23 cellular contexts compared by ENCODE assay signal in the genomic region with DNA sequence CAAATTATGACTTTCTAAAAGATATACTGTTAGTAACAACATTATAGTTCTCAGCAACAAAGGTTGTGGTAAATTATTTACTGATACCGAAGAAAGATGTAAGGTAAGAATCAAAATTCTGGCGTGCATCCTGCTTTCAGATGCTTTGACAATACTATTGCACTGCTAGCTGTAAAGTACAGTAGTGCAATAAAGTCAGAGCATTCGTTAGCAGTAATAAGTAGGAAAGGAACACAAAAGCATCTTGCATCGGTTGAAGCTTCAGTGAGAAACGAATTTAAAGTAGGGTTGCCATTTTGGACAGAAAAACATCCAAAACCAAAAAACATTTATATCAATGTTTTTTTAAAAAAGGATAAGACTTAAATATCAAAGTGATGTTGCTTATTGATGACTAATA. TPM values are rescaled to one million over a fixed set of nuclear protein-coding genes. Genes with fewer than 3 reads are reported as not detected.
A peak's percentile ranks its signal among the peaks of the same experiment; 100 is the strongest.
DNase-seq lines count a peak whose midpoint lies in the region; ATAC-seq, FAIRE-seq and TF ChIP-seq lines count a peak whose summit lies in the region.
"Had no signal": no experiment of that assay in that cellular context is flagged by ENCODE, and none has a peak within 500 bp of the region (broad histone marks: within the 10 kb centered on the region; RNA-seq: fewer than 3 reads in every experiment).

No MANE protein-coding gene starts in this region.

- intact Hi-C loops in HepG2 (cut with micrococcal nuclease; ENCODE audit: unreplicated experiment) (no loop called here), right lobe of liver (cut with DNase I) (no loop called here)

- no peak for TF ChIP-seq POLR2A in HepG2 (IDR thresholded peaks at IDR 0.05; ENCODE audit: insufficient read depth in 1 of 2, low read depth in 2 of 2, low read length in 2 of 2)
- no peak for TF ChIP-seq POLR2A in right lobe of liver (IDR thresholded peaks at IDR 0.05)

- H3K27me3 ChIP-seq in HepG2 (ENCODE audit: control insufficient read depth in 1 of 2, insufficient read depth in 2 of 2, low read length in 2 of 2) (no peaks in the 10 kb centered on the region; a peak in 1 of 5 replicates), right lobe of liver (no peaks in the 10 kb centered on the region), foreskin keratinocyte (no peaks in the 10 kb centered on the region)
- H3K27me3 ChIP-seq: cardiac muscle cell, esophagus muscularis mucosa, Peyer's patch, tibial nerve had no signal

- H3K27ac ChIP-seq in HepG2 (ENCODE audit: extremely low read length, insufficient read depth, low read length), result no peak overlapping the region
- H3K27ac ChIP-seq in right lobe of liver, result no peak overlapping the region
- peak overlapping the region; percentile 89; the same call in 1 of the 2 replicates for H3K27ac ChIP-seq in VCaP
- H3K27ac ChIP-seq in foreskin keratinocyte, result peak overlapping the region; percentile 39
- H3K27ac ChIP-seq: cardiac muscle cell, Peyer's patch, tibial nerve had no signal

- H3K79me2 ChIP-seq in HepG2 (ENCODE audit: insufficient read depth, low read length), result peaks cover 89% of the 10 kb centered on the region

- H2AFZ ChIP-seq in HepG2 (ENCODE audit: low read length), result no peak overlapping the region

- in situ Hi-C loops in HepG2 (cut with HindIII; ENCODE audit: extremely low pct_ligation_motif_present, low pct_unique_long_range_greater_than_20kb), result no loop called here

- H3K9me3 Mint-ChIP-seq in activated CD8-positive, alpha-beta memory T cell treated with anti-CD3 and anti-CD28 coated beads, Interleukin-2, amount 10 ng/mL, durations not matched to agents 7 days and 5 days (ENCODE audit: low read depth), result no peaks in the 10 kb centered on the region
- H3K9me3 Mint-ChIP-seq: activated naive CD8-positive, alpha-beta T cell treated with anti-CD3 and anti-CD28 coated beads for 36 hours; activated T-cell treated with anti-CD3 and anti-CD28 coated beads, Interleukin-2, amount 50 U/mL, for 4 hours; CD14-positive monocyte; natural killer cell treated with Interleukin-12 subunit alpha and Interleukin-12 subunit beta and Interleukin-15 and Interleukin-18, amount 100 ng/mL, for 72 hours had no signal

- no peak for TF ChIP-seq EP300 in HepG2 (IDR thresholded peaks at IDR 0.05; ENCODE audit: low read depth in 2 of 2, low read length in 2 of 2)
- no peak for TF ChIP-seq EP300 in HepG2 (CRISPR knock-in tag; IDR thresholded peaks at IDR 0.05; ENCODE audit: borderline replicate concordance)

- no peak overlapping the region for H3K4me3 Mint-ChIP-seq in activated CD8-positive, alpha-beta memory T cell treated with anti-CD3 and anti-CD28 coated beads, Interleukin-2, amount 10 ng/mL, durations not matched to agents 7 days and 5 days
- H3K4me3 Mint-ChIP-seq: activated naive CD8-positive, alpha-beta T cell treated with anti-CD3 and anti-CD28 coated beads for 36 hours; CD14-positive monocyte had no signal

- FAIRE-seq in HepG2 (lab: Jason Lieb, UNC), result no peak
- FAIRE-seq: GM18507, kidney had no signal

- WGBS in HepG2 (ENCODE audit: low lambda C conversion rate), result 95% methylated on average over 5 of the region's 5 CpGs
- WGBS in right lobe of liver (ENCODE audit: insufficient coverage, low coverage, low lambda C conversion rate, missing lambda C conversion rate), result 87% methylated on average over 4 of the region's 5 CpGs

- no peaks in the 10 kb centered on the region; the same call in 1 of the 2 replicates for H4K20me1 ChIP-seq in HepG2 (ENCODE audit: insufficient read depth, low read length)

- TF ChIP-seq RAD21 in HepG2 (CRISPR knock-in tag; IDR thresholded peaks at IDR 0.05), result no peak

- H3K9ac ChIP-seq in HepG2 (ENCODE audit: insufficient read depth, low read depth, low read length), result 0 out of 2 replicates have a peak overlapping the region, but pooled peaks have one; percentile 8

- H3K36me3 Mint-ChIP-seq in activated CD8-positive, alpha-beta memory T cell treated with anti-CD3 and anti-CD28 coated beads, Interleukin-2, amount 10 ng/mL, durations not matched to agents 7 days and 5 days, result peaks cover 27% of the 10 kb centered on the region
- H3K36me3 Mint-ChIP-seq: natural killer cell treated with Interleukin-12 subunit alpha and Interleukin-12 subunit beta and Interleukin-15 and Interleukin-18, amount 100 ng/mL, for 72 hours had no signal

- CTCF ChIA-PET in HepG2 (lab: Yijun Ruan, JAX; ENCODE audit: low intra/inter-chr PET ratio, low total read pairs), result no interaction called here
- CTCF ChIA-PET in activated CD8-positive, alpha-beta memory T cell treated with anti-CD3 and anti-CD28 coated beads, Interleukin-2, amount 10 ng/mL, durations not matched to agents 7 days and 5 days (lab: Charles Lee), result no interaction called here

- no TSS peak for BruUV-seq in HepG2 (replicated peaks; lab: Mats Ljungman, UMichigan)

- ATAC-seq in HepG2 (no peak), right lobe of liver (no peak), foreskin keratinocyte (no peak), GM21619 (IDR thresholded peaks at IDR 0.05; ENCODE audit: unreplicated experiment) (no peak), GM18870 (IDR thresholded peaks at IDR 0.05; ENCODE audit: unreplicated experiment) (no peak)
- ATAC-seq in activated CD8-positive, alpha-beta memory T cell treated with anti-CD3 and anti-CD28 coated beads, Interleukin-2, amount 10 ng/mL, durations not matched to agents 7 days and 5 days, result no peak
- ATAC-seq: activated T-cell treated with anti-CD3 and anti-CD28 coated beads, Interleukin-2, amount 50 U/mL, for 4 hours; natural killer cell treated with Interleukin-12 subunit alpha and Interleukin-12 subunit beta and Interleukin-15 and Interleukin-18, amount 100 ng/mL, for 72 hours had no signal

- H3K4me1 Mint-ChIP-seq in activated CD8-positive, alpha-beta memory T cell treated with anti-CD3 and anti-CD28 coated beads, Interleukin-2, amount 10 ng/mL, durations not matched to agents 7 days and 5 days, result peaks cover 43% of the 10 kb centered on the region

- TF ChIP-seq CTCF in HepG2 (CRISPR knock-in tag; IDR thresholded peaks at IDR 0.05) (no peak), right lobe of liver (IDR thresholded peaks at IDR 0.05) (no peak), VCaP (conservative IDR thresholded peaks at IDR 0.05) (no peak), foreskin keratinocyte (conservative IDR thresholded peaks at IDR 0.05) (no peak)

- H3K27me3 Mint-ChIP-seq in activated CD8-positive, alpha-beta memory T cell treated with anti-CD3 and anti-CD28 coated beads, Interleukin-2, amount 10 ng/mL, durations not matched to agents 7 days and 5 days, result no peaks in the 10 kb centered on the region
- H3K27me3 Mint-ChIP-seq: activated naive CD8-positive, alpha-beta T cell treated with anti-CD3 and anti-CD28 coated beads for 36 hours; natural killer cell treated with Interleukin-12 subunit alpha and Interleukin-12 subunit beta and Interleukin-15 and Interleukin-18, amount 100 ng/mL, for 72 hours had no signal

- no peak overlapping the region for H3K27ac Mint-ChIP-seq in activated CD8-positive, alpha-beta memory T cell treated with anti-CD3 and anti-CD28 coated beads, Interleukin-2, amount 10 ng/mL, durations not matched to agents 7 days and 5 days
- H3K27ac Mint-ChIP-seq: activated naive CD8-positive, alpha-beta T cell treated with anti-CD3 and anti-CD28 coated beads for 36 hours; CD14-positive monocyte; natural killer cell treated with Interleukin-12 subunit alpha and Interleukin-12 subunit beta and Interleukin-15 and Interleukin-18, amount 100 ng/mL, for 72 hours had no signal

- 0 out of 2 replicates have a peak overlapping the region, but pooled peaks have one; percentile 79 for H3K4me2 ChIP-seq in HepG2 (ENCODE audit: low read depth, low read length)

- no peak overlapping the region for H3K4me3 ChIP-seq in HepG2 (replicated peaks in 1 of 3; ENCODE audit: insufficient read depth in 1 of 3, low read depth in 2 of 3, low read length in 3 of 3)
- H3K4me3 ChIP-seq in right lobe of liver, result no peak overlapping the region
- H3K4me3 ChIP-seq: cardiac muscle cell, esophagus muscularis mucosa, Peyer's patch, tibial nerve had no signal

- DNase-seq in HepG2 (ENCODE audit: low spot score) (no peak), right lobe of liver (no peak), foreskin keratinocyte (no peak), GOT3 (lab: John Stamatoyannopoulos, UW) (no peak)
- no peak for DNase-seq in activated CD8-positive, alpha-beta memory T cell treated with anti-CD3 and anti-CD28 coated beads, Interleukin-2, amount 10 ng/mL, durations not matched to agents 7 days and 5 days
- DNase-seq: activated CD4-positive, alpha-beta T cell treated with anti-CD3 and anti-CD28 coated beads, Interleukin-2, amount 50 U/mL, for 48 hours; activated naive CD8-positive, alpha-beta T cell treated with anti-CD3 and anti-CD28 coated beads for 36 hours; activated T-cell treated with anti-CD3 and anti-CD28 coated beads, Interleukin-2, amount 50 U/mL, for 4 hours; DMS53; kidney; NCI-H187 treated with DMSO at 0.1 percent for 48 hours; NCI-H524; Peyer's patch; stimulated activated naive CD4-positive, alpha-beta T cell had no signal

- H3K4me1 ChIP-seq in HepG2 (ENCODE audit: insufficient read depth, low read length), result peaks cover 48% of the 10 kb centered on the region
- peaks cover 0 to 5% (median 2%) of the 10 kb centered on the region in 4 donors for H3K4me1 ChIP-seq in right lobe of liver
- peaks cover 23% of the 10 kb centered on the region for H3K4me1 ChIP-seq in foreskin keratinocyte

- H3K9me3 ChIP-seq in HepG2 (ENCODE audit: low read length) (no peaks in the 10 kb centered on the region), right lobe of liver (no peaks in the 10 kb centered on the region)
- H3K9me3 ChIP-seq: esophagus muscularis mucosa, Peyer's patch, tibial nerve had no signal

- POLR2A ChIA-PET in HepG2 (lab: Yijun Ruan, JAX), result interaction anchor here (0.9 kb wide), 1 partner anchor 44 kb away, joined by 4 read pairs; a partner anchor contains a TSS

- H3K36me3 ChIP-seq in HepG2 (replicated peaks in 1 of 2; ENCODE audit: control insufficient read depth in 1 of 2, insufficient read depth in 2 of 2, low read length in 2 of 2), result peaks cover 0 to 5% of the 10 kb centered on the region in 2 experiments; a peak in 1 of 5 replicates
- H3K36me3 ChIP-seq in right lobe of liver, result no peaks in the 10 kb centered on the region
- H3K36me3 ChIP-seq: cardiac muscle cell, esophagus muscularis mucosa, Peyer's patch, tibial nerve had no signal

RNA-seq across cellular contexts. Expression of a gene that starts 4.0 kb away (rescaled TPM):
- total RNA-seq in HepG2 (2016; rRNA removed; fragmentation: Illumina TruSeq; extraction: Trizol) (91.8 and 148 TPM in 2 replicates), right lobe of liver (10 to 100 TPM; 12.2 to 23.1 (median 13.5) TPM), foreskin keratinocyte (104 and 125 TPM in 2 replicates)
- total RNA-seq in HepG2 (2016; cell fraction: cytosol; rRNA removed; fragmentation: Illumina TruSeq; extraction: Trizol; ENCODE audit: low read depth), result 47.5 and 49.5 TPM in 2 replicates
- 89.8 and 139 TPM in 2 replicates for total RNA-seq in HepG2 (2016; cell fraction: insoluble cytoplasmic fraction; rRNA removed; fragmentation: Illumina TruSeq; extraction: Trizol)
- 81.2 and 89.4 TPM in 2 replicates for total RNA-seq in HepG2 (2016; cell fraction: membrane; rRNA removed; fragmentation: Illumina TruSeq; extraction: Trizol)
- 28.6 and 29.7 TPM in 2 replicates for total RNA-seq in HepG2 (2016; cell fraction: nucleus; rRNA removed; fragmentation: Illumina TruSeq; extraction: Trizol)
- polyA plus RNA-seq in HepG2 (2011; rRNA removed) (13.4 and 18.6 TPM in 2 replicates), foreskin keratinocyte (122 and 144 TPM in 2 replicates)
- polyA plus RNA-seq in HepG2 (2011; cell fraction: cytosol; rRNA removed), result 15.1 and 24.3 TPM in 2 replicates
- polyA plus RNA-seq in HepG2 (2011; cell fraction: nucleus; rRNA removed), result 2.0 and 33.2 TPM in 2 replicates
- 55.5 and 76.1 TPM in 2 replicates for polyA plus RNA-seq in HepG2 (2012)
- 72.1 and 80.1 TPM in 2 replicates for polyA plus RNA-seq in HepG2 (2016; cell fraction: cytosol; fragmentation: Illumina TruSeq; extraction: Trizol; ENCODE audit: low read depth)
- polyA plus RNA-seq in HepG2 (2016; cell fraction: insoluble cytoplasmic fraction; fragmentation: Illumina TruSeq; extraction: Trizol; ENCODE audit: low read depth), result 160 and 181 TPM in 2 replicates
- 88.8 and 95.8 TPM in 2 replicates for polyA plus RNA-seq in HepG2 (2016; cell fraction: membrane; fragmentation: Illumina TruSeq; extraction: Trizol; ENCODE audit: low read depth)
- polyA plus RNA-seq in HepG2 (2016; cell fraction: nucleus; fragmentation: Illumina TruSeq; extraction: Trizol; ENCODE audit: insufficient read depth, low read depth), result 57.5 and 58.6 TPM in 2 replicates
- 9.6 and 20.6 TPM in 2 replicates for polyA minus RNA-seq in HepG2 (2011; rRNA and poly(A)+ RNA removed; ENCODE audit: low replicate concordance)
- 12.0 and 15.6 TPM in 2 replicates for polyA minus RNA-seq in HepG2 (2011; cell fraction: cytosol; rRNA and poly(A)+ RNA removed)
- polyA minus RNA-seq in HepG2 (2011; cell fraction: nucleus; rRNA and poly(A)+ RNA removed), result 21.4 and 37.5 TPM in 2 replicates
- 10 to 100 TPM; 77.8 to 78.0 TPM for total RNA-seq in activated CD8-positive, alpha-beta memory T cell treated with anti-CD3 and anti-CD28 coated beads, Interleukin-2, amount 10 ng/mL, durations not matched to agents 7 days and 5 days

RNA-seq across cellular contexts. Expression of a gene that starts 4.5 kb away (rescaled TPM):
- total RNA-seq in HepG2 (2016; rRNA removed; fragmentation: Illumina TruSeq; extraction: Trizol) (39.2 and 50.4 TPM in 2 replicates), right lobe of liver (1 to 10 TPM in 1 of 6 experiments, under 1 TPM in 5; 0.49 to 1.9 (median 0.54) TPM), foreskin keratinocyte (65.4 and 74.1 TPM in 2 replicates)
- 8.1 and 9.8 TPM in 2 replicates for total RNA-seq in HepG2 (2016; cell fraction: cytosol; rRNA removed; fragmentation: Illumina TruSeq; extraction: Trizol; ENCODE audit: low read depth)
- total RNA-seq in HepG2 (2016; cell fraction: insoluble cytoplasmic fraction; rRNA removed; fragmentation: Illumina TruSeq; extraction: Trizol), result 36.7 and 48.3 TPM in 2 replicates
- 37.2 and 37.8 TPM in 2 replicates for total RNA-seq in HepG2 (2016; cell fraction: membrane; rRNA removed; fragmentation: Illumina TruSeq; extraction: Trizol)
- total RNA-seq in HepG2 (2016; cell fraction: nucleus; rRNA removed; fragmentation: Illumina TruSeq; extraction: Trizol), result 20.5 and 25.8 TPM in 2 replicates
- polyA plus RNA-seq in HepG2 (2011; rRNA removed) (21.8 and 35.7 TPM in 2 replicates), foreskin keratinocyte (16.3 and 22.3 TPM in 2 replicates)
- 24.4 and 31.4 TPM in 2 replicates for polyA plus RNA-seq in HepG2 (2011; cell fraction: cytosol; rRNA removed)
- polyA plus RNA-seq in HepG2 (2011; cell fraction: nucleus; rRNA removed), result 3.7 and 3.9 TPM in 2 replicates
- polyA plus RNA-seq in HepG2 (2012), result 11.8 and 35.0 TPM in 2 replicates
- polyA plus RNA-seq in HepG2 (2016; cell fraction: cytosol; fragmentation: Illumina TruSeq; extraction: Trizol; ENCODE audit: low read depth), result 7.7 and 9.4 TPM in 2 replicates
- polyA plus RNA-seq in HepG2 (2016; cell fraction: insoluble cytoplasmic fraction; fragmentation: Illumina TruSeq; extraction: Trizol; ENCODE audit: low read depth), result 61.7 and 63.3 TPM in 2 replicates
- polyA plus RNA-seq in HepG2 (2016; cell fraction: membrane; fragmentation: Illumina TruSeq; extraction: Trizol; ENCODE audit: low read depth), result 26.8 and 32.7 TPM in 2 replicates
- polyA plus RNA-seq in HepG2 (2016; cell fraction: nucleus; fragmentation: Illumina TruSeq; extraction: Trizol; ENCODE audit: insufficient read depth, low read depth), result 27.9 and 29.0 TPM in 2 replicates
- polyA minus RNA-seq in HepG2 (2011; rRNA and poly(A)+ RNA removed; ENCODE audit: low replicate concordance), result 34.0 and 79.7 TPM in 2 replicates
- polyA minus RNA-seq in HepG2 (2011; cell fraction: cytosol; rRNA and poly(A)+ RNA removed), result 27.9 and 32.0 TPM in 2 replicates
- polyA minus RNA-seq in HepG2 (2011; cell fraction: nucleus; rRNA and poly(A)+ RNA removed), result 12.3 and 23.4 TPM in 2 replicates
- 10 to 100 TPM; 65.4 to 69.8 TPM for total RNA-seq in activated CD8-positive, alpha-beta memory T cell treated with anti-CD3 and anti-CD28 coated beads, Interleukin-2, amount 10 ng/mL, durations not matched to agents 7 days and 5 days

RNA-seq across cellular contexts. Expression of a gene that starts 44.3 kb away (rescaled TPM):
- total RNA-seq in HepG2 (2016; rRNA removed; fragmentation: Illumina TruSeq; extraction: Trizol), result 39.1 and 48.1 TPM in 2 replicates
- total RNA-seq in HepG2 (2016; cell fraction: cytosol; rRNA removed; fragmentation: Illumina TruSeq; extraction: Trizol; ENCODE audit: low read depth), result 12.1 and 14.0 TPM in 2 replicates
- 39.2 and 51.8 TPM in 2 replicates for total RNA-seq in HepG2 (2016; cell fraction: insoluble cytoplasmic fraction; rRNA removed; fragmentation: Illumina TruSeq; extraction: Trizol)
- total RNA-seq in HepG2 (2016; cell fraction: membrane; rRNA removed; fragmentation: Illumina TruSeq; extraction: Trizol), result 27.1 and 27.4 TPM in 2 replicates
- 30.4 and 38.6 TPM in 2 replicates for total RNA-seq in HepG2 (2016; cell fraction: nucleus; rRNA removed; fragmentation: Illumina TruSeq; extraction: Trizol)
- polyA plus RNA-seq in HepG2 (2011; rRNA removed), result 10.1 and 12.4 TPM in 2 replicates
- polyA plus RNA-seq in HepG2 (2011; cell fraction: cytosol; rRNA removed), result 5.2 and 7.4 TPM in 2 replicates
- 7.8 and 8.1 TPM in 2 replicates for polyA plus RNA-seq in HepG2 (2011; cell fraction: nucleus; rRNA removed)
- 10.9 and 11.7 TPM in 2 replicates for polyA plus RNA-seq in HepG2 (2012)
- polyA plus RNA-seq in HepG2 (2016; cell fraction: cytosol; fragmentation: Illumina TruSeq; extraction: Trizol; ENCODE audit: low read depth), result 3.1 and 3.7 TPM in 2 replicates
- 32.9 and 34.8 TPM in 2 replicates for polyA plus RNA-seq in HepG2 (2016; cell fraction: insoluble cytoplasmic fraction; fragmentation: Illumina TruSeq; extraction: Trizol; ENCODE audit: low read depth)
- polyA plus RNA-seq in HepG2 (2016; cell fraction: membrane; fragmentation: Illumina TruSeq; extraction: Trizol; ENCODE audit: low read depth), result 10.8 and 11.4 TPM in 2 replicates
- 30.6 and 31.5 TPM in 2 replicates for polyA plus RNA-seq in HepG2 (2016; cell fraction: nucleus; fragmentation: Illumina TruSeq; extraction: Trizol; ENCODE audit: insufficient read depth, low read depth)
- 42.6 and 98.7 TPM in 2 replicates for polyA minus RNA-seq in HepG2 (2011; rRNA and poly(A)+ RNA removed; ENCODE audit: low replicate concordance)
- polyA minus RNA-seq in HepG2 (2011; cell fraction: cytosol; rRNA and poly(A)+ RNA removed), result 9.7 and 11.4 TPM in 2 replicates
- 44.3 and 55.3 TPM in 2 replicates for polyA minus RNA-seq in HepG2 (2011; cell fraction: nucleus; rRNA and poly(A)+ RNA removed)
- 10 to 100 TPM in 1 of 6 experiments, 1 to 10 TPM in 5; 7.2 to 11.0 (median 9.0) TPM for total RNA-seq in right lobe of liver
- total RNA-seq in foreskin keratinocyte, result 27.9 and 28.1 TPM in 2 replicates
- polyA plus RNA-seq in foreskin keratinocyte, result 9.2 and 10.3 TPM in 2 replicates
- 10 to 100 TPM; 29.3 to 37.7 TPM for total RNA-seq in activated CD8-positive, alpha-beta memory T cell treated with anti-CD3 and anti-CD28 coated beads, Interleukin-2, amount 10 ng/mL, durations not matched to agents 7 days and 5 days

RNA-seq across cellular contexts. Expression of a gene that starts 58.8 kb away (rescaled TPM):
- total RNA-seq in HepG2 (2016; rRNA removed; fragmentation: Illumina TruSeq; extraction: Trizol) (28.9 and 31.9 TPM in 2 replicates), right lobe of liver (1 to 10 TPM; 5.3 to 7.9 (median 7.3) TPM), foreskin keratinocyte (17.5 and 17.6 TPM in 2 replicates)
- 1.8 and 2.7 TPM in 2 replicates for total RNA-seq in HepG2 (2016; cell fraction: cytosol; rRNA removed; fragmentation: Illumina TruSeq; extraction: Trizol; ENCODE audit: low read depth)
- total RNA-seq in HepG2 (2016; cell fraction: insoluble cytoplasmic fraction; rRNA removed; fragmentation: Illumina TruSeq; extraction: Trizol), result 30.2 and 30.8 TPM in 2 replicates
- total RNA-seq in HepG2 (2016; cell fraction: membrane; rRNA removed; fragmentation: Illumina TruSeq; extraction: Trizol), result 6.8 and 8.0 TPM in 2 replicates
- 25.1 and 31.4 TPM in 2 replicates for total RNA-seq in HepG2 (2016; cell fraction: nucleus; rRNA removed; fragmentation: Illumina TruSeq; extraction: Trizol)
- polyA plus RNA-seq in HepG2 (2011; rRNA removed) (16.2 and 18.4 TPM in 2 replicates), foreskin keratinocyte (6.5 and 7.7 TPM in 2 replicates)
- 11.0 and 15.5 TPM in 2 replicates for polyA plus RNA-seq in HepG2 (2011; cell fraction: cytosol; rRNA removed)
- polyA plus RNA-seq in HepG2 (2011; cell fraction: nucleus; rRNA removed), result 7.4 and 9.4 TPM in 2 replicates
- polyA plus RNA-seq in HepG2 (2012), result 12.1 and 13.2 TPM in 2 replicates
- polyA plus RNA-seq in HepG2 (2016; cell fraction: cytosol; fragmentation: Illumina TruSeq; extraction: Trizol; ENCODE audit: low read depth), result 0.93 and 1.0 TPM in 2 replicates
- polyA plus RNA-seq in HepG2 (2016; cell fraction: insoluble cytoplasmic fraction; fragmentation: Illumina TruSeq; extraction: Trizol; ENCODE audit: low read depth), result 17.3 and 18.7 TPM in 2 replicates
- 1.6 and 1.7 TPM in 2 replicates for polyA plus RNA-seq in HepG2 (2016; cell fraction: membrane; fragmentation: Illumina TruSeq; extraction: Trizol; ENCODE audit: low read depth)
- 20.7 and 22.6 TPM in 2 replicates for polyA plus RNA-seq in HepG2 (2016; cell fraction: nucleus; fragmentation: Illumina TruSeq; extraction: Trizol; ENCODE audit: insufficient read depth, low read depth)
- 26.3 and 29.4 TPM in 2 replicates for polyA minus RNA-seq in HepG2 (2011; rRNA and poly(A)+ RNA removed; ENCODE audit: low replicate concordance)
- 14.2 and 18.4 TPM in 2 replicates for polyA minus RNA-seq in HepG2 (2011; cell fraction: cytosol; rRNA and poly(A)+ RNA removed)
- 19.1 and 29.5 TPM in 2 replicates for polyA minus RNA-seq in HepG2 (2011; cell fraction: nucleus; rRNA and poly(A)+ RNA removed)
- 10 to 100 TPM; 15.2 to 21.7 TPM for total RNA-seq in activated CD8-positive, alpha-beta memory T cell treated with anti-CD3 and anti-CD28 coated beads, Interleukin-2, amount 10 ng/mL, durations not matched to agents 7 days and 5 days

Comparison
In these comparisons a context has a peak if more than half of its experiments do, and no peak if none do; other contexts are left out.
1. H3K27ac ChIP-seq: peak in VCaP (single experiment) and foreskin keratinocyte (single experiment); none in HepG2 (single experiment) and right lobe of liver (0 of 3).